ENCODE assay signal across 9 cellular contexts in the genomic region with DNA sequence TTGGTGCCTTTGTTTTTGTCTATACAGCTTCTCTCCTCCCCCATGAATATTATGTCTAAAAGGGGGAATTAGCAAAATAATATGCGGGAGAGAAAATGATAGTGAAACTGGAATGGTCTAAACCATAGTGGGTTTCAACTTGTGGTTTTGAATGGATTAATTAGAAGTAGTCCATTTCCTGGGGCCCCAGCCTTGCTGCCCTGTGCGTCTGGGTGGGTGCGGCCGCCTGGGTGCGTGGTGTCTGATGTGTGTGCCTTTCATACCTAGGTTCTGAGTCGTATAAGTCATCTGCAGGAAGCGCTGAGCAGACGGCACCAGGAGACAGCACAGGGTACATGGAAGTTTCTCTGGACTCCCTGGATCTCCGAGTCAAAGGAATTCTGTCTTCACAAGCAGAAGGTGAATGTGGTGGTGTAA.
DNase-seq lines count a peak whose midpoint lies in the region; ATAC-seq and TF ChIP-seq lines count a peak whose summit lies in the region.
"Had no signal": no experiment of that assay in that cellular context is flagged by ENCODE, and none has a peak within 500 bp of the region (broad histone marks: within the 10 kb centered on the region; RNA-seq: fewer than 3 reads in every experiment).

No MANE protein-coding gene starts in this region.

- no peaks in the 10 kb centered on the region for H3K27me3 ChIP-seq in foreskin keratinocyte

- POLR2A ChIA-PET in AG04449 (lab: Yijun Ruan, JAX) = no interaction called here
- POLR2A ChIA-PET in HEK293T (lab: Yijun Ruan, JAX) = no interaction called here

- no peak overlapping the region for H3K4me3 ChIP-seq in AG04449 (ENCODE audit: low read depth, low read length)
- H3K4me3 ChIP-seq: PC-9 had no signal

- peak; percentile 57 for DNase-seq in AG04449 (ENCODE audit: low read depth, low spot score)
- peak in 3 of 4 experiments; percentile 19 to 22 (median 22) for DNase-seq in activated CD4-positive, CD25-positive, alpha-beta regulatory T cell (lab: John Stamatoyannopoulos, UW)
- DNase-seq in foreskin keratinocyte = peak; percentile 51 to 75
- DNase-seq in NCI-H1048 (lab: John Stamatoyannopoulos, UW) = no peak
- DNase-seq in SK-N-DZ (ENCODE audit: low spot score) = no peak
- DNase-seq in HEK293T (ENCODE audit: extremely low spot score) = no peak

- peaks cover 8% of the 10 kb centered on the region for H3K4me1 ChIP-seq in foreskin keratinocyte

- ATAC-seq in GM21737 (IDR thresholded peaks at IDR 0.05; ENCODE audit: unreplicated experiment) = peak; percentile 30
- ATAC-seq in foreskin keratinocyte = peak; percentile 82
- ATAC-seq in HG03342 (IDR thresholded peaks at IDR 0.05; ENCODE audit: unreplicated experiment) = no peak

- CTCF ChIA-PET in AG04449 (lab: Yijun Ruan, JAX) (interaction anchor here (1.2 kb wide), 1 partner anchor 85 kb away, joined by 4 read pairs; no protein-coding TSS in a partner anchor), HEK293T (lab: Yijun Ruan, JAX) (no interaction called here)

- peak overlapping the region; percentile 79 for H3K27ac ChIP-seq in foreskin keratinocyte
- H3K27ac ChIP-seq: PC-9 had no signal

- no peak for TF ChIP-seq CTCF in AG04449 (IDR thresholded peaks at IDR 0.05; ENCODE audit: insufficient read depth, low read length, missing control alignments)
- TF ChIP-seq CTCF in foreskin keratinocyte (conservative IDR thresholded peaks at IDR 0.05) = no peak

TF ChIP-seq in HEK293T, 16 proteins besides CTCF, POLR2A, EP300 and RAD21:
- no peak for TF ChIP-seq ARNT (IDR thresholded peaks at IDR 0.05)
- TF ChIP-seq, protein P1, sequence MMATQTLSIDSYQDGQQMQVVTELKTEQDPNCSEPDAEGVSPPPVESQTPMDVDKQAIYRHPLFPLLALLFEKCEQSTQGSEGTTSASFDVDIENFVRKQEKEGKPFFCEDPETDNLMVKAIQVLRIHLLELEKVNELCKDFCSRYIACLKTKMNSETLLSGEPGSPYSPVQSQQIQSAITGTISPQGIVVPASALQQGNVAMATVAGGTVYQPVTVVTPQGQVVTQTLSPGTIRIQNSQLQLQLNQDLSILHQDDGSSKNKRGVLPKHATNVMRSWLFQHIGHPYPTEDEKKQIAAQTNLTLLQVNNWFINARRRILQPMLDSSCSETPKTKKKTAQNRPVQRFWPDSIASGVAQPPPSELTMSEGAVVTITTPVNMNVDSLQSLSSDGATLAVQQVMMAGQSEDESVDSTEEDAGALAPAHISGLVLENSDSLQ (IDR thresholded peaks at IDR 0.05) = no peak
- no peak for TF ChIP-seq CTBP1 (IDR thresholded peaks at IDR 0.05; ENCODE audit: borderline replicate concordance)
- no peak for TF ChIP-seq SUZ12 (IDR thresholded peaks at IDR 0.05)
- TF ChIP-seq ZNF384 (IDR thresholded peaks at IDR 0.05) = no peak
- no peak for TF ChIP-seq FOXA1 (IDR thresholded peaks at IDR 0.05)
- TF ChIP-seq HDGF (IDR thresholded peaks at IDR 0.05; ENCODE audit: borderline replicate concordance) = no peak
- no peak for TF ChIP-seq BHLHE40 (IDR thresholded peaks at IDR 0.05; ENCODE audit: borderline replicate concordance)
- TF ChIP-seq NFRKB (IDR thresholded peaks at IDR 0.05) = no peak
- TF ChIP-seq TARDBP (IDR thresholded peaks at IDR 0.05) = no peak
- TF ChIP-seq SP1 (IDR thresholded peaks at IDR 0.05) = no peak
- no peak for TF ChIP-seq FOXM1 (IDR thresholded peaks at IDR 0.05; ENCODE audit: borderline replicate concordance)
- no peak for TF ChIP-seq LEF1 (IDR thresholded peaks at IDR 0.05; ENCODE audit: borderline replicate concordance)
- no peak for TF ChIP-seq L3MBTL2 (conservative IDR thresholded peaks at IDR 0.05)
- no peak for TF ChIP-seq ELF4 (IDR thresholded peaks at IDR 0.05)
- TF ChIP-seq FOXK2 (IDR thresholded peaks at IDR 0.05) = no peak

Comparison
In these comparisons a context has a peak if more than half of its experiments do, and no peak if none do; other contexts are left out.
1. DNase-seq: peak in AG04449 (single experiment), activated CD4-positive, CD25-positive, alpha-beta regulatory T cell (3 of 4) and foreskin keratinocyte (2 of 2); none in NCI-H1048 (single experiment), SK-N-DZ (single experiment) and HEK293T (single experiment).